1 cellular context compared by ENCODE assay signal in the genomic region with DNA sequence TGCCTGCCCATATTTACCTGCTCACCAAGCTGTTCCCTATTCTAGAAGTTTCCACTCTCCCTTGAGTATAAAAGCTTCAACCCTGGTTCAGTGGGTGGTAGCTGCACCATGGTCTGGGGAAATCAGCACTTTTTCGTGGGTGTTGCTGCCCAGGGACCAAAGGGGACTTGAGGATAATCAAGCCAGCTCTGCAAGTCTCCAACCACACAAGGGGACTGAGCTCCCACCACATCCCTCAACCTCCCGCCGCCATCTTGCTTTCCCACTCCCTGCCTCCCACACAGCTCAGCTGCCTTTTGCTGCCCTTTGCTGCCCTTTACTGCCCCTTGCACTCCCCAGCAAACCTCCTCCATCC.
TF ChIP-seq lines count a peak whose summit lies in the region.

No MANE protein-coding gene starts in this region.

TF ChIP-seq in HEK293, 187 proteins besides CTCF, POLR2A, EP300 and RAD21 (continued from another document):
- TF ChIP-seq ZNF549 (tag by site-specific recombination; IDR thresholded peaks at IDR 0.05) (no peak), GLIS1 (tag by site-specific recombination; IDR thresholded peaks at IDR 0.05) (no peak), SP2 (tag by site-specific recombination; IDR thresholded peaks at IDR 0.05) (no peak), ZNF354C (tag by site-specific recombination; IDR thresholded peaks at IDR 0.05; ENCODE audit: borderline replicate concordance, low read depth) (no peak), GLI2 (tag by site-specific recombination; IDR thresholded peaks at IDR 0.05; ENCODE audit: borderline replicate concordance, low read depth) (no peak), ZNF155 (tag by site-specific recombination; IDR thresholded peaks at IDR 0.05) (no peak), ZNF404 (tag by site-specific recombination; IDR thresholded peaks at IDR 0.05) (no peak), ZNF223 (tag by site-specific recombination; IDR thresholded peaks at IDR 0.05) (no peak), PRDM1 (tag by site-specific recombination; IDR thresholded peaks at IDR 0.05) (no peak), ZNF561 (tag by site-specific recombination; IDR thresholded peaks at IDR 0.05; ENCODE audit: borderline replicate concordance) (no peak), EGR2 (tag by site-specific recombination; IDR thresholded peaks at IDR 0.05; ENCODE audit: low read depth) (0 out of 2 replicates have a peak, but pooled peaks have one; percentile 15)
- TF ChIP-seq, protein P1, sequence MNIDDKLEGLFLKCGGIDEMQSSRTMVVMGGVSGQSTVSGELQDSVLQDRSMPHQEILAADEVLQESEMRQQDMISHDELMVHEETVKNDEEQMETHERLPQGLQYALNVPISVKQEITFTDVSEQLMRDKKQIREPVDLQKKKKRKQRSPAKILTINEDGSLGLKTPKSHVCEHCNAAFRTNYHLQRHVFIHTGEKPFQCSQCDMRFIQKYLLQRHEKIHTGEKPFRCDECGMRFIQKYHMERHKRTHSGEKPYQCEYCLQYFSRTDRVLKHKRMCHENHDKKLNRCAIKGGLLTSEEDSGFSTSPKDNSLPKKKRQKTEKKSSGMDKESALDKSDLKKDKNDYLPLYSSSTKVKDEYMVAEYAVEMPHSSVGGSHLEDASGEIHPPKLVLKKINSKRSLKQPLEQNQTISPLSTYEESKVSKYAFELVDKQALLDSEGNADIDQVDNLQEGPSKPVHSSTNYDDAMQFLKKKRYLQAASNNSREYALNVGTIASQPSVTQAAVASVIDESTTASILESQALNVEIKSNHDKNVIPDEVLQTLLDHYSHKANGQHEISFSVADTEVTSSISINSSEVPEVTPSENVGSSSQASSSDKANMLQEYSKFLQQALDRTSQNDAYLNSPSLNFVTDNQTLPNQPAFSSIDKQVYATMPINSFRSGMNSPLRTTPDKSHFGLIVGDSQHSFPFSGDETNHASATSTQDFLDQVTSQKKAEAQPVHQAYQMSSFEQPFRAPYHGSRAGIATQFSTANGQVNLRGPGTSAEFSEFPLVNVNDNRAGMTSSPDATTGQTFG (tag by site-specific recombination; IDR thresholded peaks at IDR 0.05; ENCODE audit: borderline replicate concordance) = no peak
